ENCODE assay signal across 15 cellular contexts in the genomic region with DNA sequence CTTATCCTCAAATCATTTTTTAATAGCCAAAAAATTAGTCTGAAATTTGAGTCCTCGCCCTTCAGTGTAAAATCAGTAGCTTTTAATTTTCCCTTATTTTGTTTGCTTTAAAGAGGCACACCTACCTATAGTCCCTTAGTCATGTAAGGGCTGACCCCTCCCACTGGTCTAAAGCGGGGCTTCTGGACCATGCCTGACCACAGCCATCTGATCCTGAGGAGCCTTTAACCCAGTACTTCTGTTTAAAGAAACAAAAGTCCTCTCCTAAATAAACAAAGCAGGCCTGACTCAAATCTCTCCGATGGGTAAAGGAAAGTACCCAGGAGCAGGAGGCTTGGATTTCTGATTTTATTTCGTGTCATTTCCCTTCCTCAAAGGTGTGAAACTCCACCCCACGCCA.
A peak's percentile ranks its signal among the peaks of the same experiment; 100 is the strongest.
DNase-seq lines count a peak whose midpoint lies in the region; ATAC-seq and TF ChIP-seq lines count a peak whose summit lies in the region.
"Had no signal": no experiment of that assay in that cellular context is flagged by ENCODE, and none has a peak within 500 bp of the region (broad histone marks: within the 10 kb centered on the region; RNA-seq: fewer than 3 reads in every experiment).

No MANE protein-coding gene starts in this region.

- TF ChIP-seq CTCF in IMR-90 (conservative IDR thresholded peaks at IDR 0.05; ENCODE audit: low read depth, low read length) (no peak), Panc1 (IDR thresholded peaks at IDR 0.05) (no peak), smooth muscle cell (IDR thresholded peaks at IDR 0.05; ENCODE audit: borderline replicate concordance, insufficient read depth, poor library complexity, severe bottlenecking) (no peak), RWPE1 (conservative IDR thresholded peaks at IDR 0.05; ENCODE audit: low read depth) (no peak)

- no peak overlapping the region for H3K56ac ChIP-seq in IMR-90 (ENCODE audit: extremely low read depth, insufficient read depth, low read length)

- no peak overlapping the region for H2BK5ac ChIP-seq in IMR-90 (ENCODE audit: low read depth, low read length, poor library complexity, severe bottlenecking)

- DNase-seq in IMR-90 (peak; percentile 40), Panc1 (ENCODE audit: low read depth, low spot score) (no peak), hepatic stellate cell (ENCODE audit: low spot score) (peak; percentile 22), smooth muscle cell (lab: John Stamatoyannopoulos, UW; ENCODE audit: unreplicated experiment) (no peak), RWPE1 (ENCODE audit: low spot score) (no peak), midbrain (lab: John Stamatoyannopoulos, UW) (no peak)
- no peak for DNase-seq in activated naive CD4-positive, alpha-beta T cell treated with Interleukin-2 at 50 U/mL for 16 hours
- DNase-seq: Calu3; CD8-positive, alpha-beta memory T cell; DMS 273 treated with DMSO at 0.1 percent for 48 hours had no signal

- no peak overlapping the region for H3K4ac ChIP-seq in IMR-90 (ENCODE audit: low read depth, low read length)

- no peaks in the 10 kb centered on the region for H3K36me3 ChIP-seq in IMR-90 (ENCODE audit: control insufficient read depth, insufficient read depth, low read length)
- H3K36me3 ChIP-seq in Panc1 (ENCODE audit: control insufficient read depth, insufficient read depth, low read length), result no peaks in the 10 kb centered on the region
- H3K36me3 ChIP-seq in smooth muscle cell (ENCODE audit: low read depth), result no peaks in the 10 kb centered on the region
- H3K36me3 ChIP-seq: BLaER1 had no signal

- H3K27ac ChIP-seq in IMR-90 (ENCODE audit: insufficient read depth, low read length) (no peak overlapping the region), Panc1 (ENCODE audit: low read length) (no peak overlapping the region), smooth muscle cell (ENCODE audit: low read depth) (no peak overlapping the region), RWPE1 (no peak overlapping the region)
- H3K27ac ChIP-seq: BLaER1, HL-60 had no signal

- no peak for TF ChIP-seq POLR2A in IMR-90 (IDR thresholded peaks at IDR 0.05; ENCODE audit: low read depth, low read length)

- peaks cover 3% of the 10 kb centered on the region for H3F3A ChIP-seq in smooth muscle cell (ENCODE audit: low read depth)

- no peak overlapping the region for H2AK5ac ChIP-seq in IMR-90 (ENCODE audit: low read depth, low read length)

- H2AFZ ChIP-seq in IMR-90 (replicated peaks; ENCODE audit: low read length, poor library complexity) (no peak overlapping the region), smooth muscle cell (ENCODE audit: low read depth) (no peak overlapping the region)

- WGBS in IMR-90 (ENCODE audit: extremely low coverage in 2 of 2, insufficient read length in 1 of 2), 2 experiments, result no CpG with 5 or more reads among the region's 5 CpGs
- WGBS in smooth muscle cell (ENCODE audit: low lambda C conversion rate), result 63% methylated on average over 5 of the region's 5 CpGs

- BruUV-seq in IMR-90 (replicated peaks; lab: Mats Ljungman, UMichigan) (no TSS peak), Panc1 (replicated peaks; lab: Mats Ljungman, UMichigan) (no TSS peak)

- in situ Hi-C loops in IMR-90 (cut with MboI; ENCODE audit: low sequenced_read_pairs) (no loop called here), Panc1 (cut with HindIII; ENCODE audit: low pct_unique_long_range_greater_than_20kb, low sequenced_read_pairs) (no loop called here)

- H3K27me3 ChIP-seq in IMR-90 (ENCODE audit: control insufficient read depth, insufficient read depth, low read length) (peaks cover 32% of the 10 kb centered on the region), Panc1 (ENCODE audit: control insufficient read depth, insufficient read depth, low read length) (peaks cover 13% of the 10 kb centered on the region), smooth muscle cell (ENCODE audit: low read depth) (peaks cover 39% of the 10 kb centered on the region)
- H3K27me3 ChIP-seq: BLaER1 had no signal

- POLR2A ChIA-PET in IMR-90 (lab: Charles Lee; ENCODE audit: unreplicated experiment) (no interaction called here), Panc1 (lab: Charles Lee) (no interaction called here), RWPE1 (lab: Yijun Ruan, JAX; ENCODE audit: low non-redundant PET) (no interaction called here)

- H4K8ac ChIP-seq in IMR-90 (ENCODE audit: low read depth in 2 of 2, low read length in 2 of 2), result no peak overlapping the region

- H3K18ac ChIP-seq in IMR-90 (ENCODE audit: low read depth, low read length), result no peak overlapping the region

- peak; percentile 82 for ATAC-seq in IMR-90 (ENCODE audit: low read depth)
- 0 out of 2 replicates have a peak, but pooled peaks have one; percentile 8 for ATAC-seq in Panc1
- no peak for ATAC-seq in HG03342 (IDR thresholded peaks at IDR 0.05; ENCODE audit: unreplicated experiment)
- ATAC-seq: HCT116 had no signal

- no peak for TF ChIP-seq RAD21 in IMR-90 (IDR thresholded peaks at IDR 0.05; ENCODE audit: low read length)

- H3K9me3 ChIP-seq in IMR-90 (ENCODE audit: control insufficient read depth, insufficient read depth, low read length), result no peaks in the 10 kb centered on the region; the same call in 1 of the 2 replicates
- no peaks in the 10 kb centered on the region for H3K9me3 ChIP-seq in Panc1 (ENCODE audit: control insufficient read depth, insufficient read depth, low read depth, low read length)
- no peaks in the 10 kb centered on the region for H3K9me3 ChIP-seq in smooth muscle cell (replicated peaks; ENCODE audit: low read depth)
- H3K9me3 ChIP-seq: BLaER1 had no signal

- H3K4me1 ChIP-seq in IMR-90 (ENCODE audit: control insufficient read depth, insufficient read depth, low read length) (no peaks in the 10 kb centered on the region), Panc1 (ENCODE audit: control insufficient read depth, insufficient read depth, low read length) (no peaks in the 10 kb centered on the region), smooth muscle cell (ENCODE audit: low read depth) (peaks cover 7% of the 10 kb centered on the region)
- H3K4me1 ChIP-seq: BLaER1 had no signal

- dilution Hi-C loops in IMR-90 (cut with HindIII; ENCODE audit: low sequenced_read_pairs, unreplicated experiment), result no loop called here

- no peaks in the 10 kb centered on the region for H3K79me2 ChIP-seq in smooth muscle cell (ENCODE audit: low read depth)

- H2AK9ac ChIP-seq in IMR-90 (replicated peaks; ENCODE audit: low read depth, low read length, poor library complexity), result no peak overlapping the region

- H3K23ac ChIP-seq in IMR-90 (ENCODE audit: low read depth, low read length), result no peak overlapping the region

- no peak overlapping the region for H2BK120ac ChIP-seq in IMR-90 (ENCODE audit: low read depth, low read length)

- no peak overlapping the region for H3K14ac ChIP-seq in IMR-90 (replicated peaks; ENCODE audit: low read depth, low read length)

- H2BK15ac ChIP-seq in IMR-90 (ENCODE audit: low read depth, low read length), result no peak overlapping the region

- no peak overlapping the region for H4K91ac ChIP-seq in IMR-90 (ENCODE audit: insufficient read depth, low read depth, low read length)

- no peaks in the 10 kb centered on the region for H3K79me1 ChIP-seq in IMR-90 (ENCODE audit: low read depth in 1 of 2, low read length in 2 of 2)

- CTCF ChIA-PET in IMR-90 (lab: Yijun Ruan, JAX) (interaction anchor here (0.6 to 1.9 kb wide), 5 partner anchors 8 to 388 kb away, joined by 3 to 4 read pairs (median 4); no protein-coding TSS in a partner anchor), Panc1 (lab: Charles Lee) (interaction anchor here (1.0 kb wide), 1 partner anchor 385 kb away, joined by 4 read pairs; no protein-coding TSS in a partner anchor), RWPE1 (lab: Yijun Ruan, JAX) (interaction anchor here (0.5 to 1.1 kb wide), 4 partner anchors 18 to 588 kb away, joined by 3 to 4 read pairs (median 3); no protein-coding TSS in a partner anchor)

- H2BK20ac ChIP-seq in IMR-90 (ENCODE audit: low read depth, low read length), result no peak overlapping the region

- H3K4me2 ChIP-seq in IMR-90 (ENCODE audit: low read depth, low read length), result no peak overlapping the region
- H3K4me2 ChIP-seq in smooth muscle cell, result peak overlapping the region; percentile 1
- H3K4me2 ChIP-seq: BLaER1 had no signal

- H3K4me3 ChIP-seq in IMR-90 (ENCODE audit: insufficient read depth, low read depth, low read length) (no peak overlapping the region), Panc1 (ENCODE audit: low read depth in 2 of 2, low read length in 2 of 2) (no peak overlapping the region), smooth muscle cell (no peak overlapping the region)
- H3K4me3 ChIP-seq: BLaER1, K562 had no signal

- no peak overlapping the region for H4K5ac ChIP-seq in IMR-90 (ENCODE audit: low read depth, low read length)

- intact Hi-C loops in IMR-90 (cut with micrococcal nuclease), result loop anchor here (1.0 to 10.0 kb wide), 3 partner anchors 20 to 384 kb away; no protein-coding TSS in a partner anchor
- intact Hi-C loops in Panc1 (cut with micrococcal nuclease; ENCODE audit: unreplicated experiment), result loop anchor here (5.0 kb wide), 1 partner anchor 386 kb away; no protein-coding TSS in a partner anchor

- H3K9ac ChIP-seq in IMR-90 (ENCODE audit: low read depth, low read length) (no peak overlapping the region), smooth muscle cell (ENCODE audit: low read depth) (no peak overlapping the region)
- H3K9ac ChIP-seq: BLaER1 had no signal

- no peaks in the 10 kb centered on the region for H4K20me1 ChIP-seq in IMR-90 (ENCODE audit: insufficient read depth, low read length)
- H4K20me1 ChIP-seq in smooth muscle cell (ENCODE audit: low read depth), result no peaks in the 10 kb centered on the region
- H4K20me1 ChIP-seq: BLaER1 had no signal

- H3K9me1 ChIP-seq in IMR-90 (ENCODE audit: insufficient read depth, low read length), result no peaks in the 10 kb centered on the region

TF ChIP-seq in IMR-90, 13 proteins besides CTCF, POLR2A, EP300 and RAD21:
- TF ChIP-seq, protein P1, sequence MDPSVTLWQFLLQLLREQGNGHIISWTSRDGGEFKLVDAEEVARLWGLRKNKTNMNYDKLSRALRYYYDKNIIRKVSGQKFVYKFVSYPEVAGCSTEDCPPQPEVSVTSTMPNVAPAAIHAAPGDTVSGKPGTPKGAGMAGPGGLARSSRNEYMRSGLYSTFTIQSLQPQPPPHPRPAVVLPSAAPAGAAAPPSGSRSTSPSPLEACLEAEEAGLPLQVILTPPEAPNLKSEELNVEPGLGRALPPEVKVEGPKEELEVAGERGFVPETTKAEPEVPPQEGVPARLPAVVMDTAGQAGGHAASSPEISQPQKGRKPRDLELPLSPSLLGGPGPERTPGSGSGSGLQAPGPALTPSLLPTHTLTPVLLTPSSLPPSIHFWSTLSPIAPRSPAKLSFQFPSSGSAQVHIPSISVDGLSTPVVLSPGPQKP (IDR thresholded peaks at IDR 0.05; ENCODE audit: borderline replicate concordance, low read depth, low read length), result no peak
- no peak for TF ChIP-seq CEBPB (IDR thresholded peaks at IDR 0.05; ENCODE audit: low read depth, low read length)
- no peak for TF ChIP-seq RCOR1 (IDR thresholded peaks at IDR 0.05; ENCODE audit: insufficient replicate concordance, low read length)
- TF ChIP-seq MXI1 (IDR thresholded peaks at IDR 0.05; ENCODE audit: borderline replicate concordance, low read depth, low read length), result no peak
- no peak for TF ChIP-seq CHD1 (IDR thresholded peaks at IDR 0.05; ENCODE audit: low read depth, low read length)

Comparison
In these comparisons a context has a peak if more than half of its experiments do, and no peak if none do; other contexts are left out.
1. DNase-seq: peak in IMR-90 (single experiment) and hepatic stellate cell (single experiment); none in Panc1 (single experiment), smooth muscle cell (single experiment), activated naive CD4-positive, alpha-beta T cell treated with Interleukin-2 at 50 U/mL for 16 hours (single experiment), RWPE1 (single experiment) and midbrain (single experiment).